8 cellular contexts compared by ENCODE assay signal in the genomic region with DNA sequence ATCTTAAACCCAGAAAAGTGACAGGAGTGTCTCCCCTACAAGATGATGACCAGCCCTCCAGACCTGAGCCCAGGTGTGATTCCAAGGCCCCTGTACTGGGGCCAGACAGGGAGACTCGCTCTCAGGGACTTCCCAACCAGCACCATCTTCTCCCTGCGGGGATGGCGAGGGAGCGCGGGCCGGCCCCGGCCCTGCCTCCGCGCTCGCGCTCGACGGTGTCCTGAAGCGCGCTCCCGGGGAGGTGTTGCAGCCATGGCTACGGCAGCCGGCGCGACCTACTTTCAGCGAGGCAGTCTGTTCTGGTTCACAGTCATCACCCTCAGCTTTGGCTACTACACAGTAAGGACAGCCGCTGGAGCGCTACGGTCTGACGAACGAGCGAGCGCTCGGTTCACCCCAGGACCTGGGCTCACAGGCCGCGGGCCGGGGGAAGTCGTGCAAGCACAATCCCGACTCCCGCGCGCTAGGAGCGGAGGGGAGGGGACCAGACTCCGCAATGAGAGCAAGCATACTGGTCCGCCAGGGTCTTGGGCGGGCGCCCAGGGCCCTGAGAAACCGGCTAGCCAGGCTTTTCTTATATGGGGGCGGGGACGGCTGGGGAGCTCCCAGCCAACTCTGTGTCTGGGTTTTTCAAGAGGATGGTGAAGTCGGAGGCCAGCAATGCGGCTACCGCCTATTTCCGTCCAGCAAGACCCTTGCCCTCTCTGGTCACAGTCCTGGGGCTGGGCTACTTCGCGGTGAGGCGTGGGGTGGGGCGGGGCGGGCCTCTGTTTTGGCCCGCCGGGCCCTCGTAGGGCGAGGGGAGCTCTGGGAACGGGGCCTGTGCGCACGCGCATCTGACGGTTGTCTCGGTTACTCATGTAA. TPM values are rescaled to one million over a fixed set of nuclear protein-coding genes. Genes with fewer than 3 reads are reported as not detected.
DNase-seq lines count a peak whose midpoint lies in the region; ATAC-seq, FAIRE-seq and TF ChIP-seq lines count a peak whose summit lies in the region.

Gene TMEM254 (plus strand): TSS at position 218 of the 864 bp plus-strand sequence. CDS start 35 bp downstream, at position 253.

- peak; percentile 17 for DNase-seq in NCI-H1436 treated with DMSO at 0.1 percent for 48 hours (lab: John Stamatoyannopoulos, UW)
- peak; percentile 62 to 91 (median 74) for DNase-seq in T-helper 2 cell
- DNase-seq in right atrium auricular region (ENCODE audit: low spot score) = peak; percentile 90
- DNase-seq in pulmonary artery endothelial cell (ENCODE audit: low read depth, low spot score) = peak; percentile 50
- DNase-seq in urothelium cell line (ENCODE audit: low spot score) = peak; percentile 95

- peak within 1 kb of the TSS; percentile 92 for H3K27ac ChIP-seq in angular gyrus (ENCODE audit: low read depth, low read length)
- peak within 1 kb of the TSS; percentile 98 for H3K27ac ChIP-seq in right atrium auricular region

- H3K27me3 ChIP-seq in right atrium auricular region = no peaks in the 10 kb centered on the region

- H3K4me1 ChIP-seq in right atrium auricular region = peaks cover 0 to 16% of the 10 kb centered on the region in 2 donors

- ATAC-seq in GM18498 (IDR thresholded peaks at IDR 0.05; ENCODE audit: unreplicated experiment) (peak; percentile 90), HG02852 (IDR thresholded peaks at IDR 0.05; ENCODE audit: unreplicated experiment) (peak; percentile 79)

- TF ChIP-seq CTCF in right atrium auricular region (IDR thresholded peaks at IDR 0.05) = peak in 1 of 2 donors; percentile 21

- H3K36me3 ChIP-seq in right atrium auricular region = no peaks in the 10 kb centered on the region

- peak; percentile 73 for FAIRE-seq in urothelium cell line (lab: Jason Lieb, UNC)

- H3K9me3 ChIP-seq in right atrium auricular region = no peaks in the 10 kb centered on the region

- peak within 1 kb of the TSS; percentile 82 to 84 for H3K4me3 ChIP-seq in right atrium auricular region

RNA-seq across cellular contexts. Expression of gene TMEM254, which starts in this region (rescaled TPM):
- total RNA-seq in right atrium auricular region (1 to 10 TPM; 3.4 to 8.8 TPM), pulmonary artery endothelial cell (4.1 and 5.1 TPM in 2 replicates)

Comparison
In these comparisons a context has a peak if more than half of its experiments do, and no peak if none do; other contexts are left out.
1. Peak in every context shown above with its lines: DNase-seq, ATAC-seq, H3K4me3 ChIP-seq and H3K27ac ChIP-seq.
2. DNase-seq: peak in every context shown above with its lines; median percentile 95 in urothelium cell line; 90 in right atrium auricular region; 74 in T-helper 2 cell; 50 in pulmonary artery endothelial cell; 17 in NCI-H1436 treated with DMSO at 0.1 percent for 48 hours.